Comparison of ENCODE assay signal across 27 cellular contexts in genomic region chr7:135822396-135822795, GRCh38.
"Had no signal": no experiment of that assay in that cellular context is flagged by ENCODE, and none has a peak within 500 bp of the region (broad histone marks: within the 10 kb centered on the region; RNA-seq: fewer than 3 reads in every experiment).

No MANE protein-coding gene starts in this region.

- ATAC-seq: activated CD8-positive, alpha-beta memory T cell treated with anti-CD3 and anti-CD28 coated beads, Interleukin-2, amount 10 ng/mL, durations not matched to agents 7 days and 5 days; K562; Right ventricle myocardium inferior had no signal

- DNase-seq: activated CD4-positive, alpha-beta memory T cell treated with anti-CD3 and anti-CD28 coated beads, Interleukin-2, amount 10 ng/mL, durations not matched to agents 7 days and 5 days; activated CD4-positive, alpha-beta T cell treated with anti-CD3 and anti-CD28 coated beads for 1 hour; activated CD4-positive, alpha-beta T cell treated with anti-CD3 and anti-CD28 coated beads for 48 hours; activated CD4-positive, CD25-positive, alpha-beta regulatory T cell; activated CD8-positive, alpha-beta memory T cell treated with anti-CD3 and anti-CD28 coated beads for 24 hours; activated CD8-positive, alpha-beta memory T cell treated with anti-CD3 and anti-CD28 coated beads, Interleukin-2, amount 10 ng/mL, durations not matched to agents 7 days and 5 days; activated CD8-positive, alpha-beta memory T cell treated with anti-CD3 and anti-CD28 coated beads, Interleukin-2, amount 50 U/mL, for 48 hours; activated effector memory CD4-positive, alpha-beta T cell treated with Interleukin-2 at 50 U/mL for 16 hours; activated naive CD4-positive, alpha-beta T cell treated with anti-CD3 and anti-CD28 coated beads, Interleukin-2, amount 50 U/mL, for 16 hours; activated naive CD8-positive, alpha-beta T cell treated with anti-CD3 and anti-CD28 coated beads, Interleukin-2, amount 10 ng/mL, durations not matched to agents 7 days and 5 days; activated T-cell treated with anti-CD3 and anti-CD28 coated beads, Interleukin-2, amount 50 U/mL, for 48 hours; amygdala; NCI-H1105; NCI-H1417 treated with DMSO at 0.1 percent for 48 hours; NCI-H1930; NCI-H2081 treated with DMSO at 0.1 percent for 48 hours; NCI-H510A; NCI-H774; NK-92 treated with Interleukin-12 subunit alpha and Interleukin-12 subunit beta, amount 100 ng/mL, for 24 hours; PC-9; SIG-M5; SW 1271; T-helper 1 cell; T1000; WERI-Rb-1 had no signal
